Comparison of ENCODE assay signal across 20 cellular contexts in genomic region chr4:68864438-68865177, GRCh38. TPM values are rescaled to one million over a fixed set of nuclear protein-coding genes. Genes with fewer than 3 reads are reported as not detected.
DNase-seq lines count a peak whose midpoint lies in the region; ATAC-seq, FAIRE-seq and TF ChIP-seq lines count a peak whose summit lies in the region.
"Had no signal": no experiment of that assay in that cellular context is flagged by ENCODE, and none has a peak within 500 bp of the region (broad histone marks: within the 10 kb centered on the region; RNA-seq: fewer than 3 reads in every experiment).

No MANE protein-coding gene starts in this region.

- CTCF ChIA-PET in A549 (lab: Yijun Ruan, JAX), result interaction anchor here (1.1 kb wide), 1 partner anchor 12 kb away, joined by 3 read pairs; no protein-coding TSS in a partner anchor

- H3K9me3 ChIP-seq in A549 (no peaks in the 10 kb centered on the region), colonic mucosa (no peaks in the 10 kb centered on the region), right lobe of liver (no peaks in the 10 kb centered on the region)
- H3K9me3 ChIP-seq: psoas muscle had no signal

- no peak for FAIRE-seq in A549 (lab: Jason Lieb, UNC)
- FAIRE-seq: endometrium, G401.6, kidney had no signal

- 37% methylated on average over 5 of the region's 6 CpGs for WGBS in A549 (ENCODE audit: missing lambda C conversion rate)
- 27% methylated on average over 6 of the region's 6 CpGs for WGBS in right lobe of liver (ENCODE audit: insufficient coverage, low coverage, low lambda C conversion rate, missing lambda C conversion rate)

- DNase-seq in A549 (ENCODE audit: low read depth in 1 of 2, low spot score in 1 of 2), result peak in 1 of 2 experiments; percentile 24
- peak; percentile 2 for DNase-seq in NB4 (ENCODE audit: low read depth)
- DNase-seq in colonic mucosa, result peak; percentile 80
- peak; percentile 36 to 78 (median 77) for DNase-seq in right lobe of liver
- DNase-seq in stimulated activated CD4-positive, alpha-beta T cell treated with anti-CD3 and anti-CD28 coated beads, Interleukin-12 subunit alpha, Interleukin-12 subunit beta, amount 100 ng/mL, for 4 hours, result no peak
- DNase-seq in NCI-H1930 (lab: John Stamatoyannopoulos, UW), result no peak
- DNase-seq: activated CD4-positive, alpha-beta T cell treated with anti-CD3 and anti-CD28 coated beads for 48 hours; activated naive CD8-positive, alpha-beta T cell treated with anti-CD3 and anti-CD28 coated beads for 36 hours; caudate nucleus; CD4-positive, CD25-positive, alpha-beta regulatory T cell; kidney; NCI-H187 treated with DMSO at 0.1 percent for 48 hours; NCI-H82; psoas muscle; stimulated activated CD4-positive, alpha-beta T cell treated with anti-CD3 and anti-CD28 coated beads, Interleukin-15, amount 100 ng/mL, for 24 hours had no signal

- no peak for TF ChIP-seq RAD21 in A549 (conservative IDR thresholded peaks at IDR 0.05 in 1 of 2, IDR thresholded peaks at IDR 0.05 in 1 of 2)

- H3K27ac ChIP-seq in A549 (peak overlapping the region; percentile 50 to 66), colonic mucosa (peak overlapping the region; percentile 74), right lobe of liver (peak overlapping the region in 2 of 3 donors; percentile 62 to 76)
- H3K27ac ChIP-seq: psoas muscle had no signal

- intact Hi-C loops in colonic mucosa (cut with DNase I) (no loop called here), right lobe of liver (cut with DNase I) (no loop called here)

- TF ChIP-seq EP300 in A549 (IDR thresholded peaks at IDR 0.05), result no peak

- peak overlapping the region in 1 of 2 donors; percentile 6 for H3K9ac ChIP-seq in colonic mucosa (ENCODE audit: low read depth in 2 of 2, low read length in 2 of 2)

- TF ChIP-seq POLR2A in A549 (IDR thresholded peaks at IDR 0.05; ENCODE audit: low read length) (no peak), NB4 (IDR thresholded peaks at IDR 0.05; ENCODE audit: extremely low read depth, insufficient read length) (no peak), right lobe of liver (IDR thresholded peaks at IDR 0.05) (no peak)

- H3K36me3 ChIP-seq in colonic mucosa (no peaks in the 10 kb centered on the region), right lobe of liver (no peaks in the 10 kb centered on the region)

- POLR2A ChIA-PET in A549 (lab: Yijun Ruan, JAX), result no interaction called here

- H3K4me3 ChIP-seq in A549 (no peak overlapping the region), NB4 (ENCODE audit: low read depth, low read length) (no peak overlapping the region), colonic mucosa (no peak overlapping the region), right lobe of liver (peak overlapping the region in 1 of 3 donors; percentile 1)
- H3K4me3 ChIP-seq: psoas muscle had no signal

- peak overlapping the region; percentile 68 for H3K4me2 ChIP-seq in A549

- H3K27me3 ChIP-seq in colonic mucosa (no peaks in the 10 kb centered on the region), right lobe of liver (no peaks in the 10 kb centered on the region)

- TF ChIP-seq CTCF in A549 (IDR thresholded peaks at IDR 0.05) (no peak), NB4 (IDR thresholded peaks at IDR 0.05; ENCODE audit: low read depth, low read length) (no peak), colonic mucosa (IDR thresholded peaks at IDR 0.05) (no peak), right lobe of liver (IDR thresholded peaks at IDR 0.05) (no peak)

- H3K4me1 ChIP-seq in A549, result peaks cover 23% of the 10 kb centered on the region
- H3K4me1 ChIP-seq in colonic mucosa, result no peaks in the 10 kb centered on the region
- peaks cover 0 to 46% (median 11%) of the 10 kb centered on the region in 4 donors for H3K4me1 ChIP-seq in right lobe of liver
- H3K4me1 ChIP-seq: psoas muscle had no signal

- ATAC-seq in A549 (no peak; a peak in 2 of 6 replicates), right lobe of liver (peak; percentile 81 to 89 (median 86)), GM21447 (IDR thresholded peaks at IDR 0.05; ENCODE audit: unreplicated experiment) (no peak), GM21367 (IDR thresholded peaks at IDR 0.05; ENCODE audit: unreplicated experiment) (no peak)
- ATAC-seq: psoas muscle had no signal

TF ChIP-seq in A549, 52 proteins besides CTCF, POLR2A, EP300 and RAD21:
- TF ChIP-seq PHF8 (IDR thresholded peaks at IDR 0.05; ENCODE audit: borderline replicate concordance, low read depth) (no peak), KDM1A (IDR thresholded peaks at IDR 0.05; ENCODE audit: low read depth) (no peak), ZC3H11A (IDR thresholded peaks at IDR 0.05) (no peak), JUN (IDR thresholded peaks at IDR 0.05) (no peak), JUNB (IDR thresholded peaks at IDR 0.05) (no peak), RNF2 (IDR thresholded peaks at IDR 0.05; ENCODE audit: borderline replicate concordance, low read depth) (no peak), NFE2L2 (conservative IDR thresholded peaks at IDR 0.05; ENCODE audit: low read length) (no peak), ELK1 (IDR thresholded peaks at IDR 0.05; ENCODE audit: low read depth, low read length) (no peak), GATA3 (IDR thresholded peaks at IDR 0.05; ENCODE audit: borderline replicate concordance) (no peak), KDM5A (IDR thresholded peaks at IDR 0.05) (no peak), CEBPB (IDR thresholded peaks at IDR 0.05) (no peak)
TF ChIP-seq in A549: peak in this region for 0.

RNA-seq across cellular contexts. Expression of gene UGT2B10, which starts 48.8 kb away (rescaled TPM):
- 0.44 and 0.62 TPM in 2 replicates for polyA plus RNA-seq in A549 (2011; rRNA removed)
- polyA plus RNA-seq in A549 (2012; cell fraction: cytosol; rRNA removed), result 0.04 TPM in 1 of 2 replicates, not detected in the other
- polyA plus RNA-seq in A549 (2012; cell fraction: nucleus; rRNA removed), result 0.07 TPM in 1 of 2 replicates, not detected in the other
- polyA plus RNA-seq in A549 (2017; fragmentation: RNase III; extraction: RNeasy Plus Mini Kit Qiagen cat#74134 plus additional on column Dnase treatment), result 0.12 TPM in 2 of 3 replicates, not detected in the other
- 0.21 TPM in 1 of 2 replicates, not detected in the other for polyA minus RNA-seq in A549 (2011; rRNA and poly(A)+ RNA removed)
- total RNA-seq in colonic mucosa, result 1 to 10 TPM in 1 of 2 donors, under 1 TPM in 1; 0.40 to 1.0 TPM
- 100 to 1,000 TPM in 4 of 6 experiments, 10 to 100 TPM in 2; 23.0 to 588 (median 201) TPM for total RNA-seq in right lobe of liver
- total RNA-seq: A673; activated naive CD8-positive, alpha-beta T cell treated with anti-CD3 and anti-CD28 coated beads for 36 hours; CD4-positive, CD25-positive, alpha-beta regulatory T cell; kidney; psoas muscle had no signal
- polyA plus RNA-seq: CD4-positive, CD25-positive, alpha-beta regulatory T cell; psoas muscle had no signal

Comparison
In these comparisons a context has a peak if more than half of its experiments do, and no peak if none do; other contexts are left out.
1. ATAC-seq: peak in right lobe of liver (4 of 4); none in A549 (0 of 2), GM21447 (single experiment) and GM21367 (single experiment).
2. DNase-seq: peak in NB4 (single experiment), colonic mucosa (single experiment) and right lobe of liver (3 of 3); none in stimulated activated CD4-positive, alpha-beta T cell treated with anti-CD3 and anti-CD28 coated beads, Interleukin-12 subunit alpha, Interleukin-12 subunit beta, amount 100 ng/mL, for 4 hours (single experiment) and NCI-H1930 (0 of 2).
3. RNA of gene UGT2B10, which starts 48.8 kb away (total RNA-seq): 23.0 to 588 TPM in right lobe of liver; 0.40 to 1.0 TPM in colonic mucosa; every median in the first group is over 10 times any median in the second.
4. Peak in every context shown above with its lines, with median percentiles within 50 percentile points of each other: H3K27ac ChIP-seq.